Comparison of ENCODE assay signal across 19 cellular contexts in genomic region chr15:47377465-47377864, GRCh38.
DNase-seq lines count a peak whose midpoint lies in the region; FAIRE-seq and TF ChIP-seq lines count a peak whose summit lies in the region.
"Had no signal": no experiment of that assay in that cellular context is flagged by ENCODE, and none has a peak within 500 bp of the region (broad histone marks: within the 10 kb centered on the region; RNA-seq: fewer than 3 reads in every experiment).

No MANE protein-coding gene starts in this region.

- intact Hi-C loops in endothelial cell of umbilical vein (cut with micrococcal nuclease) = loop anchor here (10.0 kb wide), 1 partner anchor 397 kb away; no protein-coding TSS in a partner anchor

- dilution Hi-C loops in endothelial cell of umbilical vein (cut with MboI; ENCODE audit: extremely low pct_ligation_motif_present, low sequenced_read_pairs) = no loop called here

- no TSS peak for BruUV-seq in endothelial cell of umbilical vein (replicated peaks; lab: Mats Ljungman, UMichigan)

- H2AFZ ChIP-seq in endothelial cell of umbilical vein (ENCODE audit: low read depth, low read length) = peak overlapping the region; percentile 45
- H2AFZ ChIP-seq: GM23338 had no signal

- no peak for TF ChIP-seq POLR2A in endothelial cell of umbilical vein (IDR thresholded peaks at IDR 0.05; ENCODE audit: low read depth, low read length)

- no peak overlapping the region for H3K4me3 ChIP-seq in endothelial cell of umbilical vein (replicated peaks in 1 of 3; ENCODE audit: insufficient read depth in 1 of 3, low read depth in 1 of 3, low read length in 3 of 3)
- H3K4me3 ChIP-seq: A549, GM23338 had no signal

- no peaks in the 10 kb centered on the region for H3K79me2 ChIP-seq in endothelial cell of umbilical vein (ENCODE audit: control insufficient read depth, insufficient read depth, low read length)

- H3K4me1 Mint-ChIP-seq in HFFc6 (ENCODE audit: low read depth) = peaks cover 6% of the 10 kb centered on the region
- H3K4me1 Mint-ChIP-seq: CD4-positive, alpha-beta memory T cell had no signal

- H3K27me3 ChIP-seq in endothelial cell of umbilical vein (ENCODE audit: control insufficient read depth in 2 of 2, insufficient read depth in 2 of 2, low read length in 2 of 2) = no peaks in the 10 kb centered on the region

- H4K20me1 ChIP-seq in endothelial cell of umbilical vein (replicated peaks; ENCODE audit: control insufficient read depth, extremely low read depth, insufficient read depth, low read length) = no peaks in the 10 kb centered on the region

- no peak overlapping the region for H3K9ac ChIP-seq in endothelial cell of umbilical vein (replicated peaks; ENCODE audit: extremely low read depth, insufficient read depth, low read length)

- no peak overlapping the region for H3K27ac Mint-ChIP-seq in HFFc6
- H3K27ac Mint-ChIP-seq: CD4-positive, alpha-beta memory T cell; GM23338; H9 had no signal

- H3K9me3 ChIP-seq in endothelial cell of umbilical vein (replicated peaks; ENCODE audit: control insufficient read depth, insufficient read depth, low read length) = no peaks in the 10 kb centered on the region
- H3K9me3 ChIP-seq: A549 had no signal

- no peaks in the 10 kb centered on the region for H3K9me1 ChIP-seq in endothelial cell of umbilical vein (replicated peaks; ENCODE audit: control insufficient read depth, extremely low read depth, insufficient read depth, low read length)

- FAIRE-seq in endothelial cell of umbilical vein (lab: Jason Lieb, UNC) = no peak
- FAIRE-seq: A549, G401.6, GM19239 had no signal

- H3K4me2 ChIP-seq in endothelial cell of umbilical vein (ENCODE audit: insufficient read depth, low read length) = no peak overlapping the region
- H3K4me2 ChIP-seq: A549, GM23338 had no signal

- DNase-seq in AG08395 (ENCODE audit: low spot score) (peak; percentile 9), NCI-H226 (peak; percentile 53), endothelial cell of umbilical vein (ENCODE audit: low read depth, low spot score) (peak; percentile 54), HFFc6 (no peak), GM20000 (ENCODE audit: low spot score) (no peak)
- no peak for DNase-seq in activated naive CD4-positive, alpha-beta T cell treated with anti-CD3 and anti-CD28 coated beads, Interleukin-2, amount 50 U/mL, for 16 hours
- DNase-seq: 8988T; ACHN; C1 segment of cervical spinal cord; Calu3; CD4-positive, alpha-beta memory T cell; COR-L47; DMS153; DND-41; H9 had no signal

- CTCF ChIA-PET in endothelial cell of umbilical vein (lab: Charles Lee) = interaction anchor here (1.5 kb wide), 3 partner anchors 15 to 340 kb away, joined by 3 to 4 read pairs (median 3); partner anchors contain the start of gene SEMA6D

- H3K4me3 Mint-ChIP-seq in HFFc6 = no peak overlapping the region
- H3K4me3 Mint-ChIP-seq: CD4-positive, alpha-beta memory T cell; GM23338; H9 had no signal

- H3K27ac ChIP-seq in endothelial cell of umbilical vein (ENCODE audit: insufficient read depth, low read depth, low read length) = no peak overlapping the region
- H3K27ac ChIP-seq: A549 had no signal

- H3K36me3 Mint-ChIP-seq in HFFc6 (ENCODE audit: low read depth) = 0 out of 2 replicates have a peak, but pooled peaks cover 3% of the 10 kb centered on the region
- H3K36me3 Mint-ChIP-seq: CD4-positive, alpha-beta memory T cell had no signal

- H3K4me1 ChIP-seq in endothelial cell of umbilical vein (ENCODE audit: control insufficient read depth, extremely low read depth, insufficient read depth, low read length) = no peaks in the 10 kb centered on the region
- H3K4me1 ChIP-seq: A549 had no signal

- POLR2A ChIA-PET in endothelial cell of umbilical vein (lab: Charles Lee) = no interaction called here

- TF ChIP-seq CTCF in endothelial cell of umbilical vein (IDR thresholded peaks at IDR 0.05; ENCODE audit: extremely low read depth in 1 of 2, insufficient read depth in 1 of 2, low read depth in 1 of 2, low read length in 2 of 2) (no peak), HFFc6 (IDR thresholded peaks at IDR 0.05) (no peak), GM20000 (IDR thresholded peaks at IDR 0.05; ENCODE audit: extremely low read depth, missing control alignments) (no peak)

- H3K9me3 Mint-ChIP-seq in HFFc6 = no peaks in the 10 kb centered on the region
- H3K9me3 Mint-ChIP-seq: GM23338, H9 had no signal

- no peaks in the 10 kb centered on the region for H3K27me3 Mint-ChIP-seq in HFFc6 (ENCODE audit: insufficient read depth)
- H3K27me3 Mint-ChIP-seq: CD4-positive, alpha-beta memory T cell had no signal

- H3K36me3 ChIP-seq in endothelial cell of umbilical vein (ENCODE audit: control insufficient read depth in 2 of 2, extremely low read depth in 1 of 2, insufficient read depth in 2 of 2, low read length in 2 of 2) = no peaks in the 10 kb centered on the region

TF ChIP-seq in endothelial cell of umbilical vein, 7 proteins besides CTCF, POLR2A, EP300 and RAD21:
- TF ChIP-seq EZH2 (IDR thresholded peaks at IDR 0.05; ENCODE audit: borderline replicate concordance, low read depth, low read length, severe bottlenecking) (no peak), MAX (IDR thresholded peaks at IDR 0.05; ENCODE audit: insufficient read depth, insufficient read length) (no peak), GATA2 (IDR thresholded peaks at IDR 0.05; ENCODE audit: insufficient read depth, insufficient read length, low read depth, low read length) (no peak), JUN (IDR thresholded peaks at IDR 0.05; ENCODE audit: borderline replicate concordance, insufficient read depth, insufficient read length, low read depth) (no peak)

Comparison
In these comparisons a context has a peak if more than half of its experiments do, and no peak if none do; other contexts are left out.
1. DNase-seq: peak in AG08395 (single experiment), NCI-H226 (single experiment) and endothelial cell of umbilical vein (single experiment); none in activated naive CD4-positive, alpha-beta T cell treated with anti-CD3 and anti-CD28 coated beads, Interleukin-2, amount 50 U/mL, for 16 hours (single experiment), HFFc6 (single experiment) and GM20000 (single experiment).